In genomic region chr11:2383823-2384722, GRCh38 we compare ENCODE assay signal across 9 cellular contexts. TPM values are rescaled to one million over a fixed set of nuclear protein-coding genes. Genes with fewer than 3 reads are reported as not detected.
DNase-seq lines count a peak whose midpoint lies in the region; ATAC-seq, FAIRE-seq and TF ChIP-seq lines count a peak whose summit lies in the region.
"Had no signal": no experiment of that assay in that cellular context is flagged by ENCODE, and none has a peak within 500 bp of the region (broad histone marks: within the 10 kb centered on the region; RNA-seq: fewer than 3 reads in every experiment).

No MANE protein-coding gene starts in this region.

- peaks cover 29 to 94% of the 10 kb centered on the region in 2 experiments; a peak in 3 of 4 replicates for H3K79me2 ChIP-seq in H1 (ENCODE audit: control insufficient read depth in 1 of 2, insufficient read depth in 2 of 2, low read length in 2 of 2)

- H2BK20ac ChIP-seq in H1 (ENCODE audit: low read length), result no peak overlapping the region

- H2AFZ ChIP-seq in H1 (ENCODE audit: low read length), result no peak overlapping the region

- H2AK5ac ChIP-seq in H1 (ENCODE audit: low read depth, low read length), result no peak overlapping the region

- H3K36me3 Mint-ChIP-seq in CD8-positive, alpha-beta memory T cell, result peaks cover 0 to 16% (median 0%) of the 10 kb centered on the region in 3 donors

- no peak for TF ChIP-seq POLR2A in H1 (IDR thresholded peaks at IDR 0.05; ENCODE audit: control extremely low read depth in 1 of 2, low read depth in 2 of 2, low read length in 2 of 2)

- WGBS in H1 (ENCODE audit: extremely low coverage in 1 of 2, insufficient coverage in 1 of 2, insufficient read length in 1 of 2, insufficient replicate concordance in 2 of 2, low coverage in 1 of 2, low lambda C conversion rate in 2 of 2, missing lambda C conversion rate in 1 of 2), 2 experiments, result 94% methylated on average over 9 of the region's 32 CpGs; no CpG with 5 or more reads in 1 of the 2 experiments

- H3K27ac ChIP-seq in CD8-positive, alpha-beta memory T cell (ENCODE audit: low read depth, low read length), result peak overlapping the region; percentile 31
- no peak overlapping the region for H3K27ac ChIP-seq in H1 (ENCODE audit: low read depth, low read length)
- no peak overlapping the region for H3K27ac ChIP-seq in A673 (ENCODE audit: low read depth, low read length, poor library complexity, severe bottlenecking)

- no peak overlapping the region for H3K18ac ChIP-seq in H1 (ENCODE audit: extremely low read depth, low read length)

- TF ChIP-seq RAD21 in H1 (IDR thresholded peaks at IDR 0.05 in 1 of 2, conservative IDR thresholded peaks at IDR 0.05 in 1 of 2; ENCODE audit: low read depth in 2 of 2, low read length in 2 of 2), result no peak

- H2BK12ac ChIP-seq in H1 (ENCODE audit: low read depth, low read length), result no peak overlapping the region

- TF ChIP-seq EP300 in H1 (IDR thresholded peaks at IDR 0.05; ENCODE audit: borderline replicate concordance in 1 of 2, low read depth in 2 of 2, low read length in 2 of 2), result no peak

- ATAC-seq in omental fat pad (ENCODE audit: low FRiP score), result peak; percentile 17

- H3K36me3 ChIP-seq in CD8-positive, alpha-beta memory T cell (ENCODE audit: insufficient read depth, low read length), result no peaks in the 10 kb centered on the region
- H3K36me3 ChIP-seq in H1 (ENCODE audit: control insufficient read depth in 2 of 4, insufficient read depth in 4 of 4, low read length in 3 of 4) (0 out of 8 replicates have a peak, but pooled peaks cover 0 to 4% (median 0%) of the 10 kb centered on the region in 4 experiments), A673 (ENCODE audit: insufficient read depth, low read length, poor library complexity, severe bottlenecking) (no peaks in the 10 kb centered on the region)

- no peak overlapping the region for H3K56ac ChIP-seq in H1 (replicated peaks; ENCODE audit: insufficient read length, low read depth, low read length)

- no peak for FAIRE-seq in H1 (lab: Jason Lieb, UNC)

- H4K8ac ChIP-seq in H1 (ENCODE audit: extremely low read depth, insufficient read depth, low read length), result no peak overlapping the region; the same call in 1 of the 2 replicates

- peaks cover 28% of the 10 kb centered on the region for H3K79me1 ChIP-seq in H1 (ENCODE audit: low read depth, low read length)

- peak in 4 of 5 donors; percentile 48 to 75 (median 60) for DNase-seq in CD8-positive, alpha-beta memory T cell
- DNase-seq in NAMALWA (ENCODE audit: low spot score) (peak; percentile 82), H1 (ENCODE audit: low read depth in 1 of 2, low spot score in 2 of 2) (peak in 1 of 2 experiments; percentile 68), omental fat pad (ENCODE audit: low spot score) (no peak), A673 (ENCODE audit: low spot score) (no peak), NCI-H510A (lab: John Stamatoyannopoulos, UW) (no peak), HEK293T (ENCODE audit: extremely low spot score) (no peak), GF-D8 (lab: John Stamatoyannopoulos, UW) (no peak)
- DNase-seq: NCI-H2107 had no signal

- H3K4ac ChIP-seq in H1 (replicated peaks; ENCODE audit: insufficient read length, low read depth, low read length), result no peak overlapping the region

- no peaks in the 10 kb centered on the region for H3K9me3 Mint-ChIP-seq in CD8-positive, alpha-beta memory T cell

- POLR2A ChIA-PET in CD8-positive, alpha-beta memory T cell (lab: Charles Lee), result interaction anchor here (0.5 kb wide), 1 partner anchor 9 kb away, joined by 3 read pairs; no protein-coding TSS in a partner anchor
- POLR2A ChIA-PET in H1 (lab: Charles Lee; ENCODE audit: partially characterized antibody) (interaction anchor here (0.6 to 0.9 kb wide), 2 partner anchors 15 to 21 kb away, joined by 3 read pairs; no protein-coding TSS in a partner anchor), A673 (lab: Charles Lee; ENCODE audit: low non-redundant PET) (no interaction called here), HEK293T (lab: Yijun Ruan, JAX) (no interaction called here)

- H4K5ac ChIP-seq in H1 (ENCODE audit: insufficient read length, low read depth, low read length), result no peak overlapping the region

- no peak overlapping the region for H3K4me3 ChIP-seq in CD8-positive, alpha-beta memory T cell (ENCODE audit: low read length)
- H3K4me3 ChIP-seq in H1 (ENCODE audit: extremely low read depth in 1 of 4, insufficient read depth in 2 of 4, low read depth in 3 of 4, low read length in 4 of 4) (no peak overlapping the region; a peak in 1 of 8 replicates), A673 (ENCODE audit: low read depth, low read length, poor library complexity, severe bottlenecking) (no peak overlapping the region)

- no peaks in the 10 kb centered on the region for H3K27me3 ChIP-seq in CD8-positive, alpha-beta memory T cell (ENCODE audit: insufficient read depth, low read length, poor library complexity, severe bottlenecking)
- H3K27me3 ChIP-seq in H1 (replicated peaks in 1 of 4; ENCODE audit: control insufficient read depth in 3 of 4, extremely low read depth in 1 of 4, insufficient read depth in 3 of 4, low read length in 3 of 4), result no peaks in the 10 kb centered on the region
- H3K27me3 ChIP-seq in A673 (replicated peaks; ENCODE audit: insufficient read depth, low read depth, low read length, poor library complexity), result no peaks in the 10 kb centered on the region

- H2BK15ac ChIP-seq in H1 (ENCODE audit: low read length), result no peak overlapping the region

- peaks cover 65 to 94% (median 70%) of the 10 kb centered on the region in 3 donors for H3K4me1 Mint-ChIP-seq in CD8-positive, alpha-beta memory T cell

- no peak overlapping the region for H2BK120ac ChIP-seq in H1 (replicated peaks; ENCODE audit: low read depth, low read length)

- peaks cover 71% of the 10 kb centered on the region for H3K4me1 ChIP-seq in CD8-positive, alpha-beta memory T cell (ENCODE audit: insufficient read depth, low read length)
- peaks cover 0 to 19% (median 6%) of the 10 kb centered on the region in 4 experiments; a peak in 5 of 7 replicates for H3K4me1 ChIP-seq in H1 (replicated peaks in 1 of 4; ENCODE audit: control insufficient read depth in 3 of 4, insufficient read depth in 4 of 4, low read length in 3 of 4)
- no peaks in the 10 kb centered on the region for H3K4me1 ChIP-seq in A673 (ENCODE audit: insufficient read depth, low read length, poor library complexity, severe bottlenecking)

- CTCF ChIA-PET in CD8-positive, alpha-beta memory T cell (lab: Charles Lee), result interaction anchor here (1.3 to 2.8 kb wide), 3 partner anchors 12 to 81 kb away, joined by 3 to 7 read pairs (median 3); partner anchors contain the start of gene TSSC4
- CTCF ChIA-PET in H1 (lab: Charles Lee; ENCODE audit: partially characterized antibody), result interaction anchor here (2.8 to 7.5 kb wide), 3 partner anchors 16 to 79 kb away, joined by 8 to 43 read pairs (median 29); partner anchors contain the start of gene TSSC4
- CTCF ChIA-PET in A673 (lab: Charles Lee), result no interaction called here
- CTCF ChIA-PET in HEK293T (lab: Yijun Ruan, JAX), result no interaction called here

- BruUV-seq in A673 (replicated peaks; lab: Mats Ljungman, UMichigan), result no TSS peak

- peak overlapping the region; percentile 58 to 92 (median 85) for H3K4me3 Mint-ChIP-seq in CD8-positive, alpha-beta memory T cell

- no peak overlapping the region for H3K14ac ChIP-seq in H1 (ENCODE audit: insufficient read length)

- H3K23ac ChIP-seq in H1 (ENCODE audit: insufficient read length), result no peak overlapping the region

- peaks cover 48 to 66% of the 10 kb centered on the region in 2 experiments for H4K20me1 ChIP-seq in H1 (replicated peaks in 1 of 2; ENCODE audit: control insufficient read depth in 1 of 2, insufficient read depth in 2 of 2, low read length in 2 of 2)

- H3K9me3 ChIP-seq in CD8-positive, alpha-beta memory T cell (ENCODE audit: low read length), result no peaks in the 10 kb centered on the region
- H3K9me3 ChIP-seq in H1 (ENCODE audit: insufficient read depth in 2 of 2, low read depth in 1 of 2, low read length in 1 of 2), result no peaks in the 10 kb centered on the region
- no peaks in the 10 kb centered on the region for H3K9me3 ChIP-seq in A673 (ENCODE audit: low read depth, low read length, poor library complexity, severe bottlenecking)

- peak overlapping the region; percentile 47 to 96 (median 84) for H3K27ac Mint-ChIP-seq in CD8-positive, alpha-beta memory T cell

- no peaks in the 10 kb centered on the region for H3K23me2 ChIP-seq in H1 (ENCODE audit: low read depth, low read length)

- H2BK5ac ChIP-seq in H1 (ENCODE audit: low read depth, low read length), result peak overlapping the region; percentile 66; the same call in 1 of the 2 replicates

- intact Hi-C loops in A673 (cut with micrococcal nuclease; ENCODE audit: unreplicated experiment), result no loop called here

- no peak overlapping the region for H3K9ac ChIP-seq in H1 (replicated peaks in 1 of 4; ENCODE audit: extremely low read depth in 1 of 4, low read depth in 3 of 4, low read length in 3 of 4)

- TF ChIP-seq CTCF in H1 (IDR thresholded peaks at IDR 0.05; ENCODE audit: control extremely low read depth in 1 of 3, insufficient read depth in 1 of 3, low read depth in 1 of 3, low read length in 3 of 3) (no peak), omental fat pad (IDR thresholded peaks at IDR 0.05) (no peak), A673 (conservative IDR thresholded peaks at IDR 0.05; ENCODE audit: low read depth, low read length) (no peak)

- no peak overlapping the region for H4K91ac ChIP-seq in H1 (replicated peaks; ENCODE audit: insufficient read length, low read length)

- H3K4me2 ChIP-seq in H1 (ENCODE audit: insufficient read depth in 1 of 2, low read depth in 2 of 2, low read length in 2 of 2), result no peak overlapping the region

- no peaks in the 10 kb centered on the region for H3K27me3 Mint-ChIP-seq in CD8-positive, alpha-beta memory T cell

RNA-seq across cellular contexts. Expression of gene CD81, which starts 7.0 kb away (rescaled TPM):
- total RNA-seq in CD8-positive, alpha-beta memory T cell, result 100 to 1,000 TPM; 176 to 189 TPM
- 107 TPM for polyA plus RNA-seq in CD8-positive, alpha-beta memory T cell
- 238 and 240 TPM in 2 replicates for total RNA-seq in H1 (2021; fragmentation: NEBNext Ultra II Directional; extraction: Animal tissue kit (Norgen Biotek cat#: 25700))
- polyA plus RNA-seq in H1 (2011; rRNA removed), result 309 and 386 TPM in 2 replicates
- polyA plus RNA-seq in H1 (2011; cell fraction: cytosol; rRNA removed), result 189 TPM
- 205 TPM for polyA plus RNA-seq in H1 (2011; cell fraction: nucleus; rRNA removed)
- polyA plus RNA-seq in H1 (2012, experiment 1 of 2), result 237 to 356 TPM (median 324 TPM) in 4 replicates
- 408 TPM for polyA plus RNA-seq in H1 (2012, experiment 2 of 2)
- polyA plus RNA-seq in H1 (2013, experiment 1 of 2), result 299 TPM
- polyA plus RNA-seq in H1 (2013, experiment 2 of 2), result 331 TPM
- 242 and 320 TPM in 2 replicates for polyA minus RNA-seq in H1 (2011; rRNA and poly(A)+ RNA removed)
- polyA minus RNA-seq in H1 (2011; cell fraction: cytosol; rRNA and poly(A)+ RNA removed), result 169 TPM
- 74.6 TPM for polyA minus RNA-seq in H1 (2011; cell fraction: nucleus; rRNA and poly(A)+ RNA removed)
- 100 to 1,000 TPM; 540 to 765 (median 577) TPM for total RNA-seq in omental fat pad
- total RNA-seq in A673 (2021), result 183 and 194 TPM in 2 replicates

RNA-seq across cellular contexts. Expression of gene TSSC4, which starts 16.5 kb away (rescaled TPM):
- total RNA-seq in CD8-positive, alpha-beta memory T cell, result 10 to 100 TPM; 79.6 to 84.1 TPM
- 85.6 TPM for polyA plus RNA-seq in CD8-positive, alpha-beta memory T cell
- 39.3 and 44.3 TPM in 2 replicates for total RNA-seq in H1 (2021; fragmentation: NEBNext Ultra II Directional; extraction: Animal tissue kit (Norgen Biotek cat#: 25700))
- 34.0 and 49.6 TPM in 2 replicates for polyA plus RNA-seq in H1 (2011; rRNA removed)
- polyA plus RNA-seq in H1 (2011; cell fraction: cytosol; rRNA removed), result 36.2 TPM
- polyA plus RNA-seq in H1 (2011; cell fraction: nucleus; rRNA removed), result 40.4 TPM
- polyA plus RNA-seq in H1 (2012, experiment 1 of 2), result 25.9 to 42.8 TPM (median 40.6 TPM) in 4 replicates
- 24.6 TPM for polyA plus RNA-seq in H1 (2012, experiment 2 of 2)
- 53.6 TPM for polyA plus RNA-seq in H1 (2013, experiment 1 of 2)
- 49.6 TPM for polyA plus RNA-seq in H1 (2013, experiment 2 of 2)
- 16.0 and 16.2 TPM in 2 replicates for polyA minus RNA-seq in H1 (2011; rRNA and poly(A)+ RNA removed)
- polyA minus RNA-seq in H1 (2011; cell fraction: cytosol; rRNA and poly(A)+ RNA removed), result 19.6 TPM
- polyA minus RNA-seq in H1 (2011; cell fraction: nucleus; rRNA and poly(A)+ RNA removed), result 38.7 TPM
- 10 to 100 TPM; 29.9 to 59.7 (median 33.5) TPM for total RNA-seq in omental fat pad
- total RNA-seq in A673 (2021), result 41.3 and 46.8 TPM in 2 replicates

Comparison
In these comparisons a context has a peak if more than half of its experiments do, and no peak if none do; other contexts are left out.
1. DNase-seq: peak in CD8-positive, alpha-beta memory T cell (4 of 5) and NAMALWA (single experiment); none in omental fat pad (single experiment), A673 (single experiment), NCI-H510A (single experiment), HEK293T (single experiment) and GF-D8 (single experiment).
2. CTCF ChIA-PET loops: an anchor here in CD8-positive, alpha-beta memory T cell (1.3 to 2.8 kb wide) and H1 (2.8 to 7.5 kb wide); none called in A673 and HEK293T.
3. POLR2A ChIA-PET loops: an anchor here in CD8-positive, alpha-beta memory T cell (0.5 kb wide) and H1 (0.6 to 0.9 kb wide); none called in A673 and HEK293T.